In the genomic region with DNA sequence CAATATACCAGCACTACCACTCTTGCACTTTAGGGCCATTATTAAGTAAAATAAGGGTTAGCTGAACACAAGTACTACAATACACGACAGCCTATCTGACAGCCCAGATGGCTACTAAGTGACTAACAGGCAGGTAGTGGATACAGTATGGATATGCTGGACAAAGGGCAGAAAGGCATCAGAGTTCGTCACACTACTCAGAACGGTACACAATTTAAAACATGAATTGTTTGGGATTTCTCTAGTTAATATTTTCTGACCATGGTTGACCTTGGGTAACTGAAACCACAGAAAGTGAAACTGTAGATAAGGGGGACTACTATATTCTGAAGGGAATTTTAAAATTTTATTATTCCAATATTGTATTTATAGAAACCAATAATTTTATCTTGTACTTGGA, we compare ENCODE assay signal across 21 cellular contexts.
"Had no signal": no experiment of that assay in that cellular context is flagged by ENCODE, and none has a peak within 500 bp of the region (broad histone marks: within the 10 kb centered on the region; RNA-seq: fewer than 3 reads in every experiment).

No MANE protein-coding gene starts in this region.

- H3K36me3 ChIP-seq: left lung, prostate gland, sigmoid colon, stomach, thyroid gland had no signal

- H3K27ac Mint-ChIP-seq: naive thymus-derived CD8-positive, alpha-beta T cell; nephron progenitor cell; stimulated activated effector memory CD8-positive, alpha-beta T cell treated with anti-CD3 and anti-CD28 coated beads, Interleukin-12 subunit alpha, Interleukin-12 subunit beta, amount 100 ng/mL, for 72 hours had no signal

- H3K4me1 ChIP-seq: prostate gland, sigmoid colon, stomach, thyroid gland had no signal

- H3K27ac ChIP-seq: left lung, prostate gland, sigmoid colon, stomach, thyroid gland had no signal

- H3K27me3 ChIP-seq: left lung, sigmoid colon, stomach, thyroid gland had no signal

- H3K36me3 Mint-ChIP-seq: stimulated activated effector memory CD8-positive, alpha-beta T cell treated with anti-CD3 and anti-CD28 coated beads, Interleukin-12 subunit alpha, Interleukin-12 subunit beta, amount 100 ng/mL, for 72 hours had no signal

- H3K9me3 ChIP-seq: prostate gland, sigmoid colon, stomach, thyroid gland had no signal

- FAIRE-seq: endometrium had no signal

- H3K4me3 Mint-ChIP-seq: effector memory CD8-positive, alpha-beta T cell; naive thymus-derived CD8-positive, alpha-beta T cell; nephron progenitor cell; stimulated activated effector memory CD8-positive, alpha-beta T cell treated with anti-CD3 and anti-CD28 coated beads, Interleukin-12 subunit alpha, Interleukin-12 subunit beta, amount 100 ng/mL, for 72 hours had no signal

- H3K4me1 Mint-ChIP-seq: nephron progenitor cell; stimulated activated effector memory CD8-positive, alpha-beta T cell treated with anti-CD3 and anti-CD28 coated beads, Interleukin-12 subunit alpha, Interleukin-12 subunit beta, amount 100 ng/mL, for 72 hours had no signal

- DNase-seq: cortex of kidney; effector memory CD8-positive, alpha-beta T cell; erythroblast; head of caudate nucleus; kidney; left cardiac atrium; left lung; naive thymus-derived CD8-positive, alpha-beta T cell; nephron progenitor cell; nucleus accumbens; right cardiac atrium; sigmoid colon; stimulated activated CD4-positive, alpha-beta T cell treated with anti-CD3 and anti-CD28 coated beads, Interleukin-2, amount 100 ng/mL, for 24 hours; stimulated activated CD4-positive, alpha-beta T cell treated with anti-CD3 and anti-CD28 coated beads, Interleukin-4, amount 100 ng/mL, for 24 hours; stimulated activated naive CD4-positive, alpha-beta T cell treated with Interleukin-2 at 50 U/mL for 16 hours; stomach; thyroid gland; trophoblast cell had no signal

- H3K4me3 ChIP-seq: left lung, prostate gland, sigmoid colon, stomach, thyroid gland had no signal

- H3K9me3 Mint-ChIP-seq: stimulated activated effector memory CD8-positive, alpha-beta T cell treated with anti-CD3 and anti-CD28 coated beads, Interleukin-12 subunit alpha, Interleukin-12 subunit beta, amount 100 ng/mL, for 72 hours had no signal

- ATAC-seq: effector memory CD8-positive, alpha-beta T cell; left cardiac atrium; left lung; naive thymus-derived CD8-positive, alpha-beta T cell; right cardiac atrium; stimulated activated effector memory CD8-positive, alpha-beta T cell treated with anti-CD3 and anti-CD28 coated beads, Interleukin-12 subunit alpha, Interleukin-12 subunit beta, amount 100 ng/mL, for 72 hours had no signal
